Comparison of ENCODE assay signal across 8 cellular contexts in the genomic region with DNA sequence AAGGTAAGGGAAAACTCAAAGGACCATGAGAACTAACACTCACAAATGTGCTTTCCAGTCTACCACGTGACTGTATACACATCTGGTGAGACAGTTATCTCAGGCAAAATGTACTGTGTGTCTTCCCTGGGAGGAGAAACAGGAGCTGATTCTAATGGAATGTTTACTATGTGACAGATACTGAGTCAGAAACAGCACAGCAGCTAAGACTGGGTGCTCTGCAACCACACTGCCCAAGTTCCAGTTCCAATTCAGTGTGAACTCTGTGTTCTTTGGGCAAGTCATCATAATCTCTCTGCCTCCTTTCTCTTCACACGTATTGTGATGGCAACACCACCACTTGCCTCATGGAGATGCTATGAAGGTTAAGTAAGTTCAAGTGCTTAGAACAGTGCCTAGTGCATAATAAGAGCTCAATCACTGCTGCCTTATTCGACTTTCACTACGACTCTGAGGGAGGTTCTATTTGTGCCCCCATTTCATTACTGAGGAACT.
DNase-seq lines count a peak whose midpoint lies in the region; ATAC-seq and TF ChIP-seq lines count a peak whose summit lies in the region.

No MANE protein-coding gene starts in this region.

- H3K27ac ChIP-seq in WERI-Rb-1, result no peak overlapping the region

- peaks cover 3% of the 10 kb centered on the region for H3K9me3 Mint-ChIP-seq in progenitor cell of endocrine pancreas (ENCODE audit: low read depth)

- H3K4me3 Mint-ChIP-seq in progenitor cell of endocrine pancreas (ENCODE audit: low read depth), result no peak overlapping the region

- H3K27ac Mint-ChIP-seq in progenitor cell of endocrine pancreas, result peak overlapping the region; percentile 82

- ATAC-seq in HG02870 (IDR thresholded peaks at IDR 0.05; ENCODE audit: unreplicated experiment), result peak; percentile 29

- H3K27me3 Mint-ChIP-seq in progenitor cell of endocrine pancreas, result no peaks in the 10 kb centered on the region

- peaks cover 14% of the 10 kb centered on the region for H3K36me3 Mint-ChIP-seq in progenitor cell of endocrine pancreas (ENCODE audit: insufficient read depth)

- H3K9me3 ChIP-seq in WERI-Rb-1 (ENCODE audit: severe bottlenecking), result no peaks in the 10 kb centered on the region

- peak; percentile 96 for DNase-seq in GM04504 (ENCODE audit: low read depth)
- peak; percentile 44 for DNase-seq in T1000 (lab: John Stamatoyannopoulos, UW)
- peak; percentile 98 for DNase-seq in fibroblast of gingiva (ENCODE audit: low read depth)
- no peak for DNase-seq in progenitor cell of endocrine pancreas (ENCODE audit: low spot score, unreplicated experiment)
- no peak for DNase-seq in hypothalamus (lab: John Stamatoyannopoulos, UW)
- DNase-seq in WERI-Rb-1, result no peak
- DNase-seq in NCI-H2171 (lab: John Stamatoyannopoulos, UW), result no peak

- no peaks in the 10 kb centered on the region for H3K27me3 ChIP-seq in WERI-Rb-1 (ENCODE audit: insufficient read depth, low read depth, severe bottlenecking)

- TF ChIP-seq CTCF in progenitor cell of endocrine pancreas (IDR thresholded peaks at IDR 0.05; ENCODE audit: unreplicated experiment) (no peak), WERI-Rb-1 (IDR thresholded peaks at IDR 0.05; ENCODE audit: low read depth, low read length) (no peak)

- H3K4me3 ChIP-seq in WERI-Rb-1 (ENCODE audit: low read depth, low read length), result no peak overlapping the region

- peaks cover 85% of the 10 kb centered on the region for H3K36me3 ChIP-seq in WERI-Rb-1

- H3K4me1 Mint-ChIP-seq in progenitor cell of endocrine pancreas (ENCODE audit: low read depth), result peaks cover 33% of the 10 kb centered on the region

Comparison
In these comparisons a context has a peak if more than half of its experiments do, and no peak if none do; other contexts are left out.
1. DNase-seq: peak in GM04504 (single experiment), T1000 (single experiment) and fibroblast of gingiva (single experiment); none in progenitor cell of endocrine pancreas (single experiment), hypothalamus (0 of 51), WERI-Rb-1 (single experiment) and NCI-H2171 (single experiment).